22 cellular contexts compared by ENCODE assay signal in the genomic region with DNA sequence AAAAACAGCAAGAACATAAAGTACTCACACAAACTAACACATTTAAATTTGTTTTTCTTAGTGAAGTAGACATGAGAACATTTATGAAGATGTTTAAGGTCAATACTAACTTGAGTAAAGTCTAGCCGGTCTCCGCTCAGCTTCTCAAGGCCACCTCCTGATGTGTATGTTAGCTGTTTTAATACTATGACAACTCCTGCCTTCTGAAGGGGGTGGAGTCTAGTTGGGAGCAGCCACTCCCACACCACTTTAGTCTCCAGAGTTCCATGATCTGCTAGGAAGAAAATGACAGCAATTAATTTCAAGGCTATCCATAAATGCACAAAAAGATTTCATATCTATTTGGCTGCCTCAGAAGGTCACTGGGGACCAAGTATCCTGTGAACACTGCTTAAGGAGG. TPM values are rescaled to one million over a fixed set of nuclear protein-coding genes. Genes with fewer than 3 reads are reported as not detected.
"Had no signal": no experiment of that assay in that cellular context is flagged by ENCODE, and none has a peak within 500 bp of the region (broad histone marks: within the 10 kb centered on the region; RNA-seq: fewer than 3 reads in every experiment).

Gene GSTA3, minus strand, starts transcription at position 168 of the 400 bp plus-strand sequence. CDS start 3,864 bp downstream, outside the sequence.

- FAIRE-seq: bronchial epithelial cell had no signal

- H3K27me3 ChIP-seq: right atrium auricular region had no signal

- H3K36me3 ChIP-seq: right atrium auricular region had no signal

- H3K4me3 ChIP-seq: right atrium auricular region had no signal

- H3K4me1 ChIP-seq: right atrium auricular region had no signal

- H3K27ac ChIP-seq: right atrium auricular region had no signal

- DNase-seq: activated CD4-positive, CD25-positive, alpha-beta regulatory T cell treated with anti-CD3 and anti-CD28 coated beads, Interleukin-2, amount 50 U/mL, for 72 hours; activated naive CD8-positive, alpha-beta T cell treated with anti-CD3 and anti-CD28 coated beads, Interleukin-2, amount 10 ng/mL, durations not matched to agents 7 days and 5 days; aorta; effector memory CD4-positive, alpha-beta T cell; foreskin melanocyte; head of caudate nucleus; immature natural killer cell; naive B cell; stimulated activated CD4-positive, alpha-beta T cell treated with anti-CD3 and anti-CD28 coated beads, Interleukin-4, amount 100 ng/mL, for 24 hours; stimulated activated CD8-positive, alpha-beta memory T cell treated with anti-CD3 and anti-CD28 coated beads, Interleukin-4, amount 100 ng/mL, for 48 hours; stimulated activated naive CD4-positive, alpha-beta T cell treated with Interleukin-2 at 50 U/mL for 16 hours; substantia nigra; T-helper 9 cell had no signal

- H3K9me3 ChIP-seq: right atrium auricular region had no signal

RNA-seq across cellular contexts. Expression of gene GSTA3, which starts in this region (rescaled TPM):
- total RNA-seq: activated CD8-positive, alpha-beta memory T cell treated with anti-CD3 and anti-CD28 coated beads for 36 hours; activated naive CD8-positive, alpha-beta T cell treated with anti-CD3 and anti-CD28 coated beads, Interleukin-2, amount 10 ng/mL, durations not matched to agents 7 days and 5 days; activated T-helper 1 cell treated with anti-CD3 and anti-CD28 coated beads, Interleukin-12 subunit alpha, Interleukin-12 subunit beta, Interleukin-2, Interleukin-4 antibody, amounts not matched to agents 30 ng/mL and 10 ng/mL and 1 ng/mL, durations not matched to agents 14 hours and 24 hours and 36 hours; aorta; bronchial epithelial cell; cerebellum; fibroblast of lung; lung microvascular endothelial cell; mononuclear cell; posterior vena cava; right atrium auricular region had no signal
